Comparison of ENCODE assay signal across 13 cellular contexts in genomic region chr16:23254338-23254737, GRCh38. TPM values are rescaled to one million over a fixed set of nuclear protein-coding genes. Genes with fewer than 3 reads are reported as not detected.
DNase-seq lines count a peak whose midpoint lies in the region; ATAC-seq and TF ChIP-seq lines count a peak whose summit lies in the region.
"Had no signal": no experiment of that assay in that cellular context is flagged by ENCODE, and none has a peak within 500 bp of the region (broad histone marks: within the 10 kb centered on the region; RNA-seq: fewer than 3 reads in every experiment).

No MANE protein-coding gene starts in this region.

- H3K4me1 Mint-ChIP-seq in activated CD4-positive, alpha-beta T cell treated with anti-CD3 and anti-CD28 coated beads for 36 hours: no peaks in the 10 kb centered on the region
- H3K4me1 Mint-ChIP-seq: H9; naive thymus-derived CD4-positive, alpha-beta T cell had no signal

- H3K9me3 Mint-ChIP-seq in activated CD4-positive, alpha-beta T cell treated with anti-CD3 and anti-CD28 coated beads for 36 hours (ENCODE audit: low read depth): no peaks in the 10 kb centered on the region

- no peaks in the 10 kb centered on the region for H3K9me3 ChIP-seq in breast epithelium
- no peaks in the 10 kb centered on the region for H3K9me3 ChIP-seq in tibial artery

- H3K27ac Mint-ChIP-seq in activated CD4-positive, alpha-beta T cell treated with anti-CD3 and anti-CD28 coated beads for 36 hours: no peak overlapping the region
- H3K27ac Mint-ChIP-seq: H9; naive thymus-derived CD4-positive, alpha-beta T cell had no signal

- intact Hi-C loops in activated CD4-positive, alpha-beta T cell treated with anti-CD3 and anti-CD28 coated beads for 36 hours (cut with DNase I, micrococcal nuclease): no loop called here
- intact Hi-C loops in breast epithelium (cut with DNase I; ENCODE audit: low total_unique reads): no loop called here
- intact Hi-C loops in tibial artery (cut with DNase I; ENCODE audit: low total_unique reads): no loop called here

- H3K4me3 Mint-ChIP-seq in activated CD4-positive, alpha-beta T cell treated with anti-CD3 and anti-CD28 coated beads for 36 hours: no peak overlapping the region
- H3K4me3 Mint-ChIP-seq: H9; naive thymus-derived CD4-positive, alpha-beta T cell had no signal

- DNase-seq in activated CD4-positive, alpha-beta T cell treated with anti-CD3 and anti-CD28 coated beads for 36 hours: peak; percentile 24
- DNase-seq in activated CD4-positive, alpha-beta T cell treated with anti-CD3 and anti-CD28 coated beads, Interleukin-2, amount 50 U/mL, for 4 hours: no peak
- peak; percentile 98 for DNase-seq in M059J (ENCODE audit: low read depth)
- DNase-seq in breast epithelium (ENCODE audit: low spot score in 2 of 2): peak in 1 of 2 donors; percentile 78
- peak; percentile 85 for DNase-seq in retinal pigment epithelial cell (ENCODE audit: low read depth)
- DNase-seq in NK-92 treated with Interleukin-12 subunit alpha and Interleukin-12 subunit beta, amount 100 ng/mL, for 24 hours (lab: John Stamatoyannopoulos, UW): no peak
- no peak for DNase-seq in tibial artery
- DNase-seq: amygdala, H9 had no signal

- H3K4me1 ChIP-seq in breast epithelium (no peaks in the 10 kb centered on the region), tibial artery (peaks cover 0 to under 1% (median 0%) of the 10 kb centered on the region in 4 donors)

- H3K4me3 ChIP-seq in breast epithelium: no peak overlapping the region
- no peak overlapping the region for H3K4me3 ChIP-seq in retinal pigment epithelial cell (ENCODE audit: low read length)
- no peak overlapping the region for H3K4me3 ChIP-seq in tibial artery

- CTCF ChIA-PET in activated CD4-positive, alpha-beta T cell treated with anti-CD3 and anti-CD28 coated beads for 36 hours (lab: Charles Lee): interaction anchor here (0.6 kb wide), 1 partner anchor 210 kb away, joined by 3 read pairs; no protein-coding TSS in a partner anchor

- TF ChIP-seq CTCF in breast epithelium (IDR thresholded peaks at IDR 0.05) (no peak), retinal pigment epithelial cell (conservative IDR thresholded peaks at IDR 0.05; ENCODE audit: low read depth, low read length) (no peak), tibial artery (IDR thresholded peaks at IDR 0.05) (no peak)

- H3K27ac ChIP-seq in breast epithelium (peak overlapping the region; percentile 46 to 58), tibial artery (no peak overlapping the region)
- H3K27ac ChIP-seq: epithelial cell of prostate had no signal

- no peak for TF ChIP-seq POLR2A in breast epithelium (IDR thresholded peaks at IDR 0.05)

- peak; percentile 72 for ATAC-seq in activated CD4-positive, alpha-beta T cell treated with anti-CD3 and anti-CD28 coated beads for 36 hours
- no peak for ATAC-seq in HG03354 (IDR thresholded peaks at IDR 0.05; ENCODE audit: poor library complexity, severe bottlenecking, unreplicated experiment)
- ATAC-seq: naive thymus-derived CD4-positive, alpha-beta T cell had no signal

- POLR2A ChIA-PET in activated CD4-positive, alpha-beta T cell treated with anti-CD3 and anti-CD28 coated beads for 36 hours (lab: Charles Lee): no interaction called here

- H3K27me3 Mint-ChIP-seq in activated CD4-positive, alpha-beta T cell treated with anti-CD3 and anti-CD28 coated beads for 36 hours: peaks cover 5% of the 10 kb centered on the region

- H3K36me3 ChIP-seq in breast epithelium: no peaks in the 10 kb centered on the region
- H3K36me3 ChIP-seq in tibial artery: no peaks in the 10 kb centered on the region

- H3K27me3 ChIP-seq in breast epithelium (no peaks in the 10 kb centered on the region), tibial artery (peaks cover 0 to 9% of the 10 kb centered on the region in 2 donors)

- no peaks in the 10 kb centered on the region for H3K36me3 Mint-ChIP-seq in activated CD4-positive, alpha-beta T cell treated with anti-CD3 and anti-CD28 coated beads for 36 hours (ENCODE audit: low read depth)
- H3K36me3 Mint-ChIP-seq: naive thymus-derived CD4-positive, alpha-beta T cell had no signal

RNA-seq across cellular contexts. Expression of gene SCNN1B, which starts 47.8 kb away (rescaled TPM):
- total RNA-seq in activated CD4-positive, alpha-beta T cell treated with anti-CD3 and anti-CD28 coated beads for 36 hours: not detected
- total RNA-seq in M059J (2014; rRNA removed; shearing (Covaris generic)): not detected in 2 replicates
- 10 to 100 TPM in 2 of 3 donors, 1 to 10 TPM in 1; 3.0 to 18.0 (median 18.0) TPM for total RNA-seq in breast epithelium
- total RNA-seq: naive thymus-derived CD4-positive, alpha-beta T cell; SK-MEL-5 had no signal

Comparison
In these comparisons a context has a peak if more than half of its experiments do, and no peak if none do; other contexts are left out.
1. DNase-seq: peak in activated CD4-positive, alpha-beta T cell treated with anti-CD3 and anti-CD28 coated beads for 36 hours (single experiment), M059J (single experiment) and retinal pigment epithelial cell (single experiment); none in activated CD4-positive, alpha-beta T cell treated with anti-CD3 and anti-CD28 coated beads, Interleukin-2, amount 50 U/mL, for 4 hours (0 of 2), NK-92 treated with Interleukin-12 subunit alpha and Interleukin-12 subunit beta, amount 100 ng/mL, for 24 hours (single experiment) and tibial artery (0 of 2).
2. H3K27ac ChIP-seq: peak in breast epithelium (2 of 2); none in tibial artery (0 of 2).